ENCODE assay signal across 11 cellular contexts in the genomic region with DNA sequence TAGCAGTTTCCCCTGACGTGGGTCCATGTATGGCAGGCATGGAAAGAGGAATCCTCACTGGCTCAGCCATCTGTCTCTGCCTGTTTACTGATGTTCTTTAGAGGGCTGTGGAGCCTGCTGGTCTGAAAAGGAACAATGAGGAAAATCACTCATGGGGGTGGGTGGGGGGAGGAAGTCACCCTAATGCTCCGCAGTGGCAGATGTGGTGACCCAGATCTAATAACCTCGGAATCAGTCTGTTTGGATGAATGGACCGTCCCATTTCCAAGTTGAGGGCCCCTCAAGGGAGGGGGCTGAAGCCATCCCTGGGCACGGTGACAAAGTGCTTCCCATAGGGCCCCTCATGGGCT. TPM values are rescaled to one million over a fixed set of nuclear protein-coding genes. Genes with fewer than 3 reads are reported as not detected.
DNase-seq lines count a peak whose midpoint lies in the region; ATAC-seq and TF ChIP-seq lines count a peak whose summit lies in the region.
"Had no signal": no experiment of that assay in that cellular context is flagged by ENCODE, and none has a peak within 500 bp of the region (broad histone marks: within the 10 kb centered on the region; RNA-seq: fewer than 3 reads in every experiment).

No MANE protein-coding gene starts in this region.

- H3K9me3 Mint-ChIP-seq in activated T-cell treated with anti-CD3 and anti-CD28 coated beads, Interleukin-2, amount 50 U/mL, for 4 hours: no peaks in the 10 kb centered on the region

- no peak overlapping the region for H3K4me3 ChIP-seq in effector memory CD4-positive, alpha-beta T cell (ENCODE audit: insufficient read depth, low read depth, low read length, poor library complexity, severe bottlenecking)
- peak overlapping the region in 1 of 4 donors; percentile 73 for H3K4me3 ChIP-seq in stomach
- H3K4me3 ChIP-seq in mammary epithelial cell (replicated peaks in 1 of 3; ENCODE audit: insufficient read depth in 1 of 3, low read depth in 2 of 3, low read length in 3 of 3): no peak overlapping the region

- H3K36me3 ChIP-seq in effector memory CD4-positive, alpha-beta T cell (ENCODE audit: control insufficient read depth, insufficient read depth, low read length): no peaks in the 10 kb centered on the region
- H3K36me3 ChIP-seq in stomach (peaks cover 0 to 10% (median 0%) of the 10 kb centered on the region in 4 donors), mammary epithelial cell (ENCODE audit: insufficient read depth, low read length) (peaks cover 2% of the 10 kb centered on the region)

- dilution Hi-C loops in mammary epithelial cell (cut with HindIII; ENCODE audit: low sequenced_read_pairs): loop anchor here (5.0 kb wide), 2 partner anchors 43 to 93 kb away; no protein-coding TSS in a partner anchor

- in situ Hi-C loops in mammary epithelial cell (cut with MboI; ENCODE audit: low sequenced_read_pairs in 2 of 2): loop anchor here (5.0 to 25.0 kb wide), 4 partner anchors 50 to 203 kb away; no protein-coding TSS in a partner anchor

- H3K4me1 ChIP-seq in effector memory CD4-positive, alpha-beta T cell (ENCODE audit: control insufficient read depth, insufficient read depth, low read length, poor library complexity, severe bottlenecking): peaks cover 36% of the 10 kb centered on the region
- peaks cover 45 to 77% (median 62%) of the 10 kb centered on the region in 4 donors for H3K4me1 ChIP-seq in stomach
- H3K4me1 ChIP-seq in mammary epithelial cell (ENCODE audit: insufficient read depth, low read length): peaks cover 25% of the 10 kb centered on the region

- H2AFZ ChIP-seq in mammary epithelial cell (ENCODE audit: low read depth, low read length): no peak overlapping the region

- H3K9me3 ChIP-seq in effector memory CD4-positive, alpha-beta T cell (ENCODE audit: control insufficient read depth, low read length): no peaks in the 10 kb centered on the region
- H3K9me3 ChIP-seq in stomach (no peaks in the 10 kb centered on the region), mammary epithelial cell (replicated peaks; ENCODE audit: insufficient read depth, low read length) (no peaks in the 10 kb centered on the region)
- H3K9me3 ChIP-seq: esophagus squamous epithelium had no signal

- 64 to 86% (median 80%) methylated on average over 4 to 5 of the region's 5 CpGs for WGBS in stomach, 5 donors
- 59% methylated on average over 4 of the region's 5 CpGs for WGBS in mammary epithelial cell (ENCODE audit: low coverage, missing lambda C conversion rate)

- TF ChIP-seq POLR2A in stomach (IDR thresholded peaks at IDR 0.05): no peak

- TF ChIP-seq CTCF in stomach (IDR thresholded peaks at IDR 0.05): no peak
- TF ChIP-seq CTCF in mammary epithelial cell (conservative IDR thresholded peaks at IDR 0.05 in 1 of 2, IDR thresholded peaks at IDR 0.05 in 1 of 2; ENCODE audit: extremely low read depth in 1 of 2, insufficient read depth in 1 of 2, low read depth in 1 of 2, low read length in 2 of 2): no peak

- CTCF ChIA-PET in mammary epithelial cell (lab: Charles Lee; ENCODE audit: low non-redundant PET): no interaction called here

- H3K4me1 Mint-ChIP-seq in activated T-cell treated with anti-CD3 and anti-CD28 coated beads, Interleukin-2, amount 50 U/mL, for 4 hours (ENCODE audit: low read depth): peaks cover 70% of the 10 kb centered on the region

- no peak for TF ChIP-seq EP300 in stomach (IDR thresholded peaks at IDR 0.05)

- H3K4me3 Mint-ChIP-seq in activated T-cell treated with anti-CD3 and anti-CD28 coated beads, Interleukin-2, amount 50 U/mL, for 4 hours: peak overlapping the region; percentile 95

- H3K27me3 ChIP-seq in effector memory CD4-positive, alpha-beta T cell (replicated peaks; ENCODE audit: control insufficient read depth, insufficient read depth, low read length, poor library complexity, severe bottlenecking): no peaks in the 10 kb centered on the region
- no peaks in the 10 kb centered on the region for H3K27me3 ChIP-seq in stomach
- H3K27me3 ChIP-seq in mammary epithelial cell (ENCODE audit: insufficient read depth, low read length): no peaks in the 10 kb centered on the region
- H3K27me3 ChIP-seq: esophagus squamous epithelium had no signal

- H3K36me3 Mint-ChIP-seq in activated T-cell treated with anti-CD3 and anti-CD28 coated beads, Interleukin-2, amount 50 U/mL, for 4 hours (ENCODE audit: insufficient read depth): peaks cover 17% of the 10 kb centered on the region

- intact Hi-C loops in stomach (cut with DNase I; ENCODE audit: low total_unique reads) (no loop called here), mammary epithelial cell (cut with micrococcal nuclease) (no loop called here)

- no peak overlapping the region for H3K9ac ChIP-seq in mammary epithelial cell (ENCODE audit: insufficient read depth, low read length)

- no peak for ATAC-seq in activated T-cell treated with anti-CD3 and anti-CD28 coated beads, Interleukin-2, amount 50 U/mL, for 4 hours
- ATAC-seq in GM19035 (IDR thresholded peaks at IDR 0.05; ENCODE audit: unreplicated experiment): no peak
- ATAC-seq: Panc1 had no signal

- H3K79me2 ChIP-seq in mammary epithelial cell (ENCODE audit: insufficient read depth, low read length): peaks cover 89% of the 10 kb centered on the region

- no peaks in the 10 kb centered on the region for H3K27me3 Mint-ChIP-seq in activated T-cell treated with anti-CD3 and anti-CD28 coated beads, Interleukin-2, amount 50 U/mL, for 4 hours (ENCODE audit: low read depth)

- no TSS peak for BruUV-seq in mammary epithelial cell (replicated peaks; lab: Mats Ljungman, UMichigan)

- no peak for DNase-seq in activated T-cell treated with anti-CD3 and anti-CD28 coated beads, Interleukin-2, amount 50 U/mL, for 4 hours
- no peak for DNase-seq in activated T-cell treated with anti-CD3 and anti-CD28 coated beads, Interleukin-2, amount 50 U/mL, for 1 hour
- DNase-seq in NCI-H82 treated with DMSO at 0.1 percent for 48 hours (lab: John Stamatoyannopoulos, UW; ENCODE audit: unreplicated experiment): peak; percentile 26
- no peak for DNase-seq in effector memory CD4-positive, alpha-beta T cell
- no peak for DNase-seq in stomach
- no peak for DNase-seq in mammary epithelial cell
- DNase-seq in RKO (ENCODE audit: low spot score): no peak
- DNase-seq: amygdala, esophagus squamous epithelium had no signal

- peak overlapping the region; percentile 10 for H3K27ac ChIP-seq in effector memory CD4-positive, alpha-beta T cell (ENCODE audit: insufficient read depth, low read length, poor library complexity, severe bottlenecking)
- H3K27ac ChIP-seq in stomach: peak overlapping the region in 3 of 5 donors; percentile 31 to 89 (median 75)
- no peak overlapping the region for H3K27ac ChIP-seq in mammary epithelial cell (ENCODE audit: insufficient read depth, low read depth, low read length)

- no peaks in the 10 kb centered on the region for H4K20me1 ChIP-seq in mammary epithelial cell (ENCODE audit: insufficient read depth, low read length)

- no peak overlapping the region for H3K4me2 ChIP-seq in mammary epithelial cell (ENCODE audit: insufficient read depth, low read depth, low read length)

RNA-seq across cellular contexts. Expression of gene BCR, which starts 4.4 kb away (rescaled TPM):
- 10 to 100 TPM; 58.2 to 63.1 (median 61.3) TPM for total RNA-seq in activated T-cell treated with anti-CD3 and anti-CD28 coated beads, Interleukin-2, amount 50 U/mL, for 4 hours
- total RNA-seq in stomach (10 to 100 TPM; 12.8 to 80.1 (median 41.5) TPM), mammary epithelial cell (10 to 100 TPM; 67.7 to 69.7 TPM)
- polyA plus RNA-seq in stomach (10 to 100 TPM; 10.4 to 14.7 (median 14.1) TPM), mammary epithelial cell (59.1 TPM)
- 235 TPM for polyA minus RNA-seq in mammary epithelial cell

RNA-seq across cellular contexts. Expression of gene RAB36, which starts 39.5 kb away (rescaled TPM):
- total RNA-seq in activated T-cell treated with anti-CD3 and anti-CD28 coated beads, Interleukin-2, amount 50 U/mL, for 4 hours: under 1 TPM; 0.47 to 0.61 (median 0.49) TPM
- total RNA-seq in stomach (1 to 10 TPM in 2 of 5 donors, under 1 TPM in 2, not detected in 1; 0.58 to 7.6 (median 1.1) TPM), mammary epithelial cell (1 to 10 TPM; 8.6 to 8.7 TPM)
- polyA plus RNA-seq in stomach (1 to 10 TPM; 1.6 to 1.9 (median 1.7) TPM), mammary epithelial cell (7.6 TPM)
- polyA minus RNA-seq in mammary epithelial cell: 20.8 TPM

RNA-seq across cellular contexts. Expression of gene RSPH14, which starts 42.9 kb away (rescaled TPM):
- not detected for total RNA-seq in activated T-cell treated with anti-CD3 and anti-CD28 coated beads, Interleukin-2, amount 50 U/mL, for 4 hours
- total RNA-seq in stomach (not detected), mammary epithelial cell (under 1 TPM in 1 of 2 donors, not detected in 1; 0.42 TPM)
- polyA plus RNA-seq in stomach (1 to 10 TPM in 1 of 3 donors, not detected in 2; 2.0 TPM), mammary epithelial cell (not detected)
- not detected for polyA minus RNA-seq in mammary epithelial cell
- total RNA-seq: esophagus squamous epithelium had no signal
